1 cellular context compared by ENCODE assay signal in the genomic region with DNA sequence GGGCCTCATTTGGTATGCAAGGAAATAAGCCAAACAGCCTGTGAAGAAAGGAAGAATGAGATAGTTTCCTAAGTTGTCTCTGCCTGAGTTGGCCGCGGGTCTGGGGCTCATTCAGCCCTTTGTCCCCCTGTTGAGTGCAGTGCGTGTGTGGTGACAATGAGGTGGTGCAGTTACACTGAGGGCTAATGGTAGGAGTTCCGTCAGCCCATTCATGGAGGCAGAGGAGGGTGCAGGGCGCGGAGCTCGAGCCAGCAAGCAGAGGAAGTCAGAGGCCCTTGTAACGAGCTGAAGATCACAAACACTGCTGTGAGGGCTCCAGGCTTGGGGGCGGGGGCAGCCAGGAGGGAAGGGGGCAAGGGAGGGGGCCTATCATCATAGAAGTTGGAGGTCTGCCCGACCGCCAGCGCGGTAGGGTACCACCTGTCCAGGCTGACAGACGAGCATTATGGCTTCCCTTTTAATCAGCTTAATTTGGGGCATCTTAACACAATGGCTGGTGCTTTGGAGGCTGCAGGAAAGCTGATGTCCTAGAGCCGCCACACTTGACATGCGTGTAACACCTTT.
TF ChIP-seq lines count a peak whose summit lies in the region.

No MANE protein-coding gene starts in this region.

TF ChIP-seq in GM12878, 131 proteins besides CTCF, POLR2A, EP300 and RAD21:
- no peak for TF ChIP-seq ZBTB40 (IDR thresholded peaks at IDR 0.05; ENCODE audit: borderline replicate concordance)
- TF ChIP-seq FOXK2 (IDR thresholded peaks at IDR 0.05) = no peak
- no peak for TF ChIP-seq YBX1 (IDR thresholded peaks at IDR 0.05)
- no peak for TF ChIP-seq SMAD5 (IDR thresholded peaks at IDR 0.05; ENCODE audit: low read depth)
- TF ChIP-seq REST (IDR thresholded peaks at IDR 0.05; ENCODE audit: low read depth, low read length) = no peak
- no peak for TF ChIP-seq RCOR1 (conservative IDR thresholded peaks at IDR 0.05; ENCODE audit: low read depth, low read length)
- TF ChIP-seq, protein P1, sequence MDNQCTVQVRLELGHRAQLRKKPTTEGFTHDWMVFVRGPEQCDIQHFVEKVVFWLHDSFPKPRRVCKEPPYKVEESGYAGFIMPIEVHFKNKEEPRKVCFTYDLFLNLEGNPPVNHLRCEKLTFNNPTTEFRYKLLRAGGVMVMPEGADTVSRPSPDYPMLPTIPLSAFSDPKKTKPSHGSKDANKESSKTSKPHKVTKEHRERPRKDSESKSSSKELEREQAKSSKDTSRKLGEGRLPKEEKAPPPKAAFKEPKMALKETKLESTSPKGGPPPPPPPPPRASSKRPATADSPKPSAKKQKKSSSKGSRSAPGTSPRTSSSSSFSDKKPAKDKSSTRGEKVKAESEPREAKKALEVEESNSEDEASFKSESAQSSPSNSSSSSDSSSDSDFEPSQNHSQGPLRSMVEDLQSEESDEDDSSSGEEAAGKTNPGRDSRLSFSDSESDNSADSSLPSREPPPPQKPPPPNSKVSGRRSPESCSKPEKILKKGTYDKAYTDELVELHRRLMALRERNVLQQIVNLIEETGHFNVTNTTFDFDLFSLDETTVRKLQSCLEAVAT (IDR thresholded peaks at IDR 0.05) = no peak
- TF ChIP-seq HDAC6 (IDR thresholded peaks at IDR 0.05; ENCODE audit: unreplicated experiment) = no peak
- no peak for TF ChIP-seq SPI1 (IDR thresholded peaks at IDR 0.05; ENCODE audit: borderline replicate concordance, insufficient read depth, low read depth, low read length)
- no peak for TF ChIP-seq TCF3 (IDR thresholded peaks at IDR 0.05; ENCODE audit: borderline replicate concordance, insufficient read depth, low read depth, low read length)
- TF ChIP-seq ZNF622 (IDR thresholded peaks at IDR 0.05) = no peak
